In the genomic region with DNA sequence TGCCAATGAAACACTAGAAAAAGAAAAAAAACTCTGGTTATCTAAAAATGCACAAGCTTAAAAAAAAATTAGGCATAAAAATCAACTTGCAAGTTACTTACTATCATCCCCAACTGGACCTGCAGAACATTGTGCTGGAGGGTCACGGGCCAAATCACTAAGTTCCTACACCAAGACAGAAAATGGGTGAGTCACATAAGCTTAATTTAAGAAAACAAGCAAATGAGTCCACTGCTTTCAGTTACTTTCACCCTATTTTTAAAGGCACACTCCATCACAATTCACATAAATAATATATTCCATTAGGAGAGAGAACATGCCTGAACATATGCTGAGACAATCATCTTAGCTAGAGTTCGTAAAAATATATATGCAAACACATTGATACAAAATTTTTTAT, we compare ENCODE assay signal across 15 cellular contexts. TPM values are rescaled to one million over a fixed set of nuclear protein-coding genes. Genes with fewer than 3 reads are reported as not detected.
DNase-seq lines count a peak whose midpoint lies in the region; ATAC-seq, FAIRE-seq and TF ChIP-seq lines count a peak whose summit lies in the region.
"Had no signal": no experiment of that assay in that cellular context is flagged by ENCODE, and none has a peak within 500 bp of the region (broad histone marks: within the 10 kb centered on the region; RNA-seq: fewer than 3 reads in every experiment).

No MANE protein-coding gene starts in this region.

- no peak overlapping the region for H2AFZ ChIP-seq in GM23248
- H2AFZ ChIP-seq in astrocyte (ENCODE audit: low read depth, low read length): no peak overlapping the region

- no peak for ATAC-seq in naive B cell (ENCODE audit: low read depth in 2 of 2)
- ATAC-seq in GM18870 (IDR thresholded peaks at IDR 0.05; ENCODE audit: unreplicated experiment): no peak

- peak overlapping the region in 3 of 8 donors; percentile 51 to 65 (median 61) for H3K4me3 Mint-ChIP-seq in CD4-positive, alpha-beta memory T cell
- no peak overlapping the region for H3K4me3 Mint-ChIP-seq in astrocyte (ENCODE audit: unreplicated experiment)
- H3K4me3 Mint-ChIP-seq in naive B cell: no peak overlapping the region

- H3F3A ChIP-seq in GM23248 (ENCODE audit: insufficient read depth): peaks cover 37% of the 10 kb centered on the region

- intact Hi-C loops in CD4-positive, alpha-beta memory T cell (cut with micrococcal nuclease): loop anchor here (2.0 kb wide), 1 partner anchor 13 kb away; no protein-coding TSS in a partner anchor

- peaks cover 94% of the 10 kb centered on the region for H3K4me1 ChIP-seq in CD4-positive, alpha-beta memory T cell (ENCODE audit: insufficient read depth, low read length)
- H3K4me1 ChIP-seq in GM23248 (ENCODE audit: insufficient read depth): peaks cover 39% of the 10 kb centered on the region
- H3K4me1 ChIP-seq in astrocyte (ENCODE audit: insufficient read depth, low read length): peaks cover 14% of the 10 kb centered on the region
- H3K4me1 ChIP-seq: colonic mucosa had no signal

- no peak for DNase-seq in CD4-positive, alpha-beta memory T cell
- DNase-seq in GM23248 (peak; percentile 53), astrocyte (ENCODE audit: low read depth) (peak; percentile 22), naive B cell (no peak), NCI-H510A (lab: John Stamatoyannopoulos, UW) (no peak), NCI-H1105 (lab: John Stamatoyannopoulos, UW) (no peak)
- DNase-seq: activated CD4-positive, alpha-beta T cell treated with anti-CD3 and anti-CD28 coated beads for 1 hour; activated gamma-delta T cell treated with Interleukin-2 at 50 U/mL for 16 hours; colonic mucosa; kidney; NCI-H2029 treated with DMSO at 0.1 percent for 48 hours; right lobe of liver had no signal

- H3K4me2 ChIP-seq in GM23248 (ENCODE audit: unreplicated experiment): peak overlapping the region; percentile 36
- peak overlapping the region; percentile 16 for H3K4me2 ChIP-seq in astrocyte (ENCODE audit: low read length)
- H3K4me2 ChIP-seq: KMS-11 had no signal

- in situ Hi-C loops in GM23248 (cut with MboI): no loop called here

- peaks cover 49 to 78% of the 10 kb centered on the region in 2 donors for H3K36me3 Mint-ChIP-seq in CD4-positive, alpha-beta memory T cell
- H3K36me3 Mint-ChIP-seq in astrocyte (ENCODE audit: low read depth, unreplicated experiment) (peaks cover 6% of the 10 kb centered on the region), naive B cell (peaks cover 18 to 29% of the 10 kb centered on the region in 2 donors)

- no peak for FAIRE-seq in astrocyte (lab: Jason Lieb, UNC)
- FAIRE-seq: frontal cortex had no signal

- no peak overlapping the region for H3K4me3 ChIP-seq in CD4-positive, alpha-beta memory T cell (ENCODE audit: low read length in 2 of 2)
- H3K4me3 ChIP-seq in GM23248: 0 out of 2 replicates have a peak overlapping the region, but pooled peaks have one; percentile 3
- H3K4me3 ChIP-seq in astrocyte (ENCODE audit: insufficient read depth, low read depth, low read length): no peak overlapping the region
- H3K4me3 ChIP-seq: colonic mucosa, right lobe of liver had no signal

- POLR2A ChIA-PET in CD4-positive, alpha-beta memory T cell (lab: Charles Lee; ENCODE audit: partially characterized antibody): interaction anchor here (0.6 to 11.9 kb wide), 6 partner anchors 9 to 140 kb away, joined by 3 to 161 read pairs (median 6); a partner anchor contains a TSS

- CTCF ChIA-PET in CD4-positive, alpha-beta memory T cell (lab: Charles Lee; ENCODE audit: partially characterized antibody): interaction anchor here (0.7 to 2.3 kb wide), 3 partner anchors 11 to 361 kb away, joined by 3 to 8 read pairs (median 6); a partner anchor contains a TSS

- no peaks in the 10 kb centered on the region for H3K9me2 ChIP-seq in GM23248 (ENCODE audit: insufficient read depth)

- no peak overlapping the region for H3K27ac ChIP-seq in CD4-positive, alpha-beta memory T cell (ENCODE audit: low read depth, low read length)
- H3K27ac ChIP-seq in GM23248: peak overlapping the region; percentile 20; the same call in 1 of the 2 replicates
- H3K27ac ChIP-seq in astrocyte (ENCODE audit: low read depth, low read length): peak overlapping the region; percentile 30
- H3K27ac ChIP-seq: colonic mucosa, KMS-11, right lobe of liver had no signal

- no peak for TF ChIP-seq CTCF in astrocyte (IDR thresholded peaks at IDR 0.05; ENCODE audit: insufficient read depth, low read depth, low read length)

- WGBS in GM23248 (ENCODE audit: low coverage in 1 of 2, low lambda C conversion rate in 2 of 2, missing lambda C conversion rate in 2 of 2), 2 experiments: 65 to 76% methylated on average over 2 of the region's 2 CpGs

- H3K27me3 ChIP-seq in CD4-positive, alpha-beta memory T cell (ENCODE audit: insufficient read depth, low read length): no peaks in the 10 kb centered on the region
- H3K27me3 ChIP-seq in GM23248 (replicated peaks; ENCODE audit: insufficient read depth): no peaks in the 10 kb centered on the region
- no peaks in the 10 kb centered on the region for H3K27me3 ChIP-seq in astrocyte (ENCODE audit: insufficient read depth, low read length)
- H3K27me3 ChIP-seq: colonic mucosa, right lobe of liver had no signal

- no peaks in the 10 kb centered on the region for H3K9me3 Mint-ChIP-seq in CD4-positive, alpha-beta memory T cell
- H3K9me3 Mint-ChIP-seq in astrocyte (ENCODE audit: unreplicated experiment) (no peaks in the 10 kb centered on the region), naive B cell (no peaks in the 10 kb centered on the region)

- peaks cover 33% of the 10 kb centered on the region for H3K36me3 ChIP-seq in CD4-positive, alpha-beta memory T cell (ENCODE audit: insufficient read depth, low read length)
- H3K36me3 ChIP-seq in GM23248 (ENCODE audit: low read depth): peaks cover 51% of the 10 kb centered on the region
- H3K36me3 ChIP-seq in astrocyte (ENCODE audit: insufficient read depth, low read length): peaks cover 35% of the 10 kb centered on the region

- H3K27ac Mint-ChIP-seq in CD4-positive, alpha-beta memory T cell: peak overlapping the region in 4 of 7 donors; percentile 43 to 72 (median 63)
- H3K27ac Mint-ChIP-seq in astrocyte (ENCODE audit: unreplicated experiment): peak overlapping the region; percentile 15
- peak overlapping the region in 4 of 6 donors; percentile 38 to 85 (median 52) for H3K27ac Mint-ChIP-seq in naive B cell

- no peaks in the 10 kb centered on the region for H3K9me3 ChIP-seq in CD4-positive, alpha-beta memory T cell (ENCODE audit: control insufficient read depth in 1 of 2, low read length in 2 of 2)
- no peaks in the 10 kb centered on the region for H3K9me3 ChIP-seq in GM23248 (ENCODE audit: low read depth)
- no peaks in the 10 kb centered on the region for H3K9me3 ChIP-seq in astrocyte (ENCODE audit: insufficient read depth, low read depth, low read length)
- H3K9me3 ChIP-seq: colonic mucosa, right lobe of liver had no signal

- H3K4me1 Mint-ChIP-seq in CD4-positive, alpha-beta memory T cell: peaks cover 51 to 98% (median 69%) of the 10 kb centered on the region in 4 donors
- H3K4me1 Mint-ChIP-seq in astrocyte (ENCODE audit: low read depth, unreplicated experiment): peaks cover 72% of the 10 kb centered on the region
- H3K4me1 Mint-ChIP-seq in naive B cell: peaks cover 44 to 59% (median 57%) of the 10 kb centered on the region in 3 donors

- H3K79me2 ChIP-seq in GM23248 (ENCODE audit: insufficient read depth) (peaks cover 100% of the 10 kb centered on the region), astrocyte (ENCODE audit: insufficient read depth, low read length) (peaks cover 100% of the 10 kb centered on the region)

- no peaks in the 10 kb centered on the region for H3K27me3 Mint-ChIP-seq in CD4-positive, alpha-beta memory T cell
- H3K27me3 Mint-ChIP-seq in astrocyte (ENCODE audit: low read depth, unreplicated experiment) (no peaks in the 10 kb centered on the region), naive B cell (no peaks in the 10 kb centered on the region)

- H4K20me1 ChIP-seq in GM23248 (ENCODE audit: insufficient read depth) (peaks cover 47% of the 10 kb centered on the region; the same call in 1 of the 2 replicates), astrocyte (ENCODE audit: insufficient read depth, low read length) (peaks cover 94% of the 10 kb centered on the region)

- no peak overlapping the region for H3K9ac ChIP-seq in GM23248
- no peak overlapping the region for H3K9ac ChIP-seq in astrocyte (ENCODE audit: low read length)
- H3K9ac ChIP-seq: KMS-11 had no signal

RNA-seq across cellular contexts. Expression of a gene that starts 17.7 kb away (rescaled TPM):
- 100 to 1,000 TPM; 337 to 339 TPM for total RNA-seq in CD4-positive, alpha-beta memory T cell
- 100 to 1,000 TPM; 473 to 768 TPM for polyA plus RNA-seq in CD4-positive, alpha-beta memory T cell
- total RNA-seq in GM23248 (2014; rRNA removed; shearing (Covaris generic)): 326 and 379 TPM in 2 replicates
- polyA plus RNA-seq in GM23248 (2016; fragmentation: Nextera tagmentation; extraction: Ambion mirVana) (305 and 317 TPM in 2 replicates), naive B cell (ENCODE audit: low read depth in 6 of 6) (100 to 1,000 TPM; 352 to 705 (median 440) TPM)
- 300 and 340 TPM in 2 replicates for total RNA-seq in astrocyte

RNA-seq across cellular contexts. Expression of a gene that starts 48.9 kb away (rescaled TPM):
- 10 to 100 TPM; 30.0 to 33.2 TPM for total RNA-seq in CD4-positive, alpha-beta memory T cell
- 10 to 100 TPM; 13.5 to 22.5 TPM for polyA plus RNA-seq in CD4-positive, alpha-beta memory T cell
- total RNA-seq in GM23248 (2014; rRNA removed; shearing (Covaris generic)): 20.5 and 23.4 TPM in 2 replicates
- polyA plus RNA-seq in GM23248 (2016; fragmentation: Nextera tagmentation; extraction: Ambion mirVana): 16.2 and 16.6 TPM in 2 replicates
- total RNA-seq in astrocyte: 37.6 and 38.3 TPM in 2 replicates
- 10 to 100 TPM; 53.2 to 65.9 (median 55.0) TPM for polyA plus RNA-seq in naive B cell (ENCODE audit: low read depth in 6 of 6)

RNA-seq across cellular contexts. Expression of a gene that starts 59.1 kb away (rescaled TPM):
- 10 to 100 TPM; 18.5 to 22.0 TPM for total RNA-seq in CD4-positive, alpha-beta memory T cell
- polyA plus RNA-seq in CD4-positive, alpha-beta memory T cell: 10 to 100 TPM; 31.2 to 54.9 TPM
- 26.7 and 40.3 TPM in 2 replicates for total RNA-seq in GM23248 (2014; rRNA removed; shearing (Covaris generic))
- 67.7 and 69.7 TPM in 2 replicates for polyA plus RNA-seq in GM23248 (2016; fragmentation: Nextera tagmentation; extraction: Ambion mirVana)
- 29.4 and 31.0 TPM in 2 replicates for total RNA-seq in astrocyte
- 10 to 100 TPM; 18.6 to 35.3 (median 27.1) TPM for polyA plus RNA-seq in naive B cell (ENCODE audit: low read depth in 6 of 6)

Comparison
In these comparisons a context has a peak if more than half of its experiments do, and no peak if none do; other contexts are left out.
1. DNase-seq: peak in GM23248 (single experiment) and astrocyte (single experiment); none in CD4-positive, alpha-beta memory T cell (0 of 5), naive B cell (single experiment), NCI-H510A (single experiment) and NCI-H1105 (single experiment).
2. Peak in every context shown above with its lines, with median percentiles within 50 percentile points of each other: H3K27ac Mint-ChIP-seq.